Comparison of ENCODE assay signal across 8 cellular contexts in genomic region chr2:240513544-240514287, GRCh38. TPM values are rescaled to one million over a fixed set of nuclear protein-coding genes. Genes with fewer than 3 reads are reported as not detected.
A peak's percentile ranks its signal among the peaks of the same experiment; 100 is the strongest.
DNase-seq lines count a peak whose midpoint lies in the region; TF ChIP-seq lines count a peak whose summit lies in the region.

No MANE protein-coding gene starts in this region.

- no peaks in the 10 kb centered on the region for H3K9me2 ChIP-seq in GM23248 (ENCODE audit: insufficient read depth)
- H3K9me2 ChIP-seq in Karpas-422 (replicated peaks; ENCODE audit: insufficient read depth, low read length): no peaks in the 10 kb centered on the region

- peak overlapping the region; percentile 53 for H3K4me2 ChIP-seq in GM23248 (ENCODE audit: unreplicated experiment)
- H3K4me2 ChIP-seq in Karpas-422 (ENCODE audit: low read depth, low read length, poor library complexity, severe bottlenecking): no peak overlapping the region

- 19 to 20% methylated on average over 13 of the region's 13 CpGs for WGBS in GM23248 (ENCODE audit: low coverage in 1 of 2, low lambda C conversion rate in 2 of 2, missing lambda C conversion rate in 2 of 2), 2 experiments

- peaks cover 4% of the 10 kb centered on the region; the same call in 1 of the 2 replicates for H3K4me1 ChIP-seq in GM23248 (ENCODE audit: insufficient read depth)
- H3K4me1 ChIP-seq in Karpas-422 (ENCODE audit: low read length): peaks cover 7% of the 10 kb centered on the region

- no peaks in the 10 kb centered on the region for H3K9me3 ChIP-seq in GM23248 (ENCODE audit: low read depth)
- no peaks in the 10 kb centered on the region for H3K9me3 ChIP-seq in Karpas-422 (ENCODE audit: low read length)

- H3K27ac ChIP-seq in GM23248 (peak overlapping the region; percentile 49), Karpas-422 (ENCODE audit: low read length) (no peak overlapping the region), VCaP (no peak overlapping the region)

- peak overlapping the region; percentile 23; the same call in 1 of the 2 replicates for H3K4me3 ChIP-seq in GM23248
- H3K4me3 ChIP-seq in Karpas-422 (ENCODE audit: low read length): no peak overlapping the region

- H2AFZ ChIP-seq in GM23248 (peak overlapping the region; percentile 72), Karpas-422 (ENCODE audit: low read length) (no peak overlapping the region)

- H3K36me3 ChIP-seq in GM23248 (ENCODE audit: low read depth): no peaks in the 10 kb centered on the region
- peaks cover 7% of the 10 kb centered on the region; the same call in 1 of the 2 replicates for H3K36me3 ChIP-seq in Karpas-422 (ENCODE audit: insufficient read depth, low read length)

- no peaks in the 10 kb centered on the region for H3K79me2 ChIP-seq in GM23248 (ENCODE audit: insufficient read depth)
- H3K79me2 ChIP-seq in Karpas-422 (ENCODE audit: low read length): peaks cover 10% of the 10 kb centered on the region

- peak; percentile 47 for TF ChIP-seq CTCF in VCaP (conservative IDR thresholded peaks at IDR 0.05)

- H3F3A ChIP-seq in GM23248 (ENCODE audit: insufficient read depth): no peaks in the 10 kb centered on the region

- in situ Hi-C loops in GM23248 (cut with MboI): no loop called here

- H3K9ac ChIP-seq in GM23248 (peak overlapping the region; percentile 33; the same call in 1 of the 2 replicates), Karpas-422 (ENCODE audit: low read length) (no peak overlapping the region)

- no peaks in the 10 kb centered on the region for H3K27me3 ChIP-seq in GM23248 (replicated peaks; ENCODE audit: insufficient read depth)
- H3K27me3 ChIP-seq in Karpas-422 (ENCODE audit: low read length): no peaks in the 10 kb centered on the region

- no peaks in the 10 kb centered on the region for H4K20me1 ChIP-seq in GM23248 (ENCODE audit: insufficient read depth)
- no peaks in the 10 kb centered on the region for H4K20me1 ChIP-seq in Karpas-422 (ENCODE audit: insufficient read depth, low read depth, low read length)

- DNase-seq in GM04503 (ENCODE audit: low read depth): peak; percentile 40
- DNase-seq in GM23248: peak; percentile 96
- peak; percentile 90 for DNase-seq in Karpas-422
- DNase-seq in brain pericyte (ENCODE audit: low read depth, low spot score): peak; percentile 22
- DNase-seq in iris pigment epithelial cell (ENCODE audit: low read depth): peak; percentile 92
- DNase-seq in stimulated activated CD4-positive, alpha-beta T cell treated with anti-CD3 and anti-CD28 coated beads, Interleukin-1b, Interleukin-23, amount 100 ng/mL, for 1 hour (ENCODE audit: low read depth in 2 of 2): peak; percentile 58 to 63
- no peak for DNase-seq in NCI-H524 treated with DMSO at 0.1 percent for 48 hours (lab: John Stamatoyannopoulos, UW)

RNA-seq across cellular contexts. Expression of gene ANKMY1, which starts 44.1 kb away (rescaled TPM):
- 10.1 and 12.8 TPM in 2 replicates for total RNA-seq in GM23248 (2014; rRNA removed; shearing (Covaris generic))
- 5.1 and 5.6 TPM in 2 replicates for polyA plus RNA-seq in GM23248 (2016; fragmentation: Nextera tagmentation; extraction: Ambion mirVana)
- total RNA-seq in Karpas-422 (2014; rRNA removed; shearing (Covaris generic); ENCODE audit: low replicate concordance): 25.7 and 30.8 TPM in 2 replicates

RNA-seq across cellular contexts. Expression of gene DUSP28, which starts 46.4 kb away (rescaled TPM):
- total RNA-seq in GM23248 (2014; rRNA removed; shearing (Covaris generic)): 1.5 and 3.2 TPM in 2 replicates
- 4.9 and 5.8 TPM in 2 replicates for polyA plus RNA-seq in GM23248 (2016; fragmentation: Nextera tagmentation; extraction: Ambion mirVana)
- total RNA-seq in Karpas-422 (2014; rRNA removed; shearing (Covaris generic); ENCODE audit: low replicate concordance): 8.1 and 9.3 TPM in 2 replicates

RNA-seq across cellular contexts. Expression of gene RNPEPL1, which starts 54.6 kb away (rescaled TPM):
- 20.2 and 23.0 TPM in 2 replicates for total RNA-seq in GM23248 (2014; rRNA removed; shearing (Covaris generic))
- 11.1 and 11.2 TPM in 2 replicates for polyA plus RNA-seq in GM23248 (2016; fragmentation: Nextera tagmentation; extraction: Ambion mirVana)
- total RNA-seq in Karpas-422 (2014; rRNA removed; shearing (Covaris generic); ENCODE audit: low replicate concordance): 28.4 and 44.0 TPM in 2 replicates
